8 cellular contexts compared by ENCODE assay signal in genomic region chr17:62628845-62629555, GRCh38. TPM values are rescaled to one million over a fixed set of nuclear protein-coding genes. Genes with fewer than 3 reads are reported as not detected.
DNase-seq lines count a peak whose midpoint lies in the region; TF ChIP-seq lines count a peak whose summit lies in the region.

No MANE protein-coding gene starts in this region.

- H3K79me2 ChIP-seq in GM23248 (ENCODE audit: insufficient read depth): peaks cover 76% of the 10 kb centered on the region

- no peaks in the 10 kb centered on the region for H3K9me3 ChIP-seq in GM23248 (ENCODE audit: low read depth)
- H3K9me3 ChIP-seq in left ventricle myocardium inferior (replicated peaks): no peaks in the 10 kb centered on the region
- no peaks in the 10 kb centered on the region for H3K9me3 ChIP-seq in skeletal muscle tissue (ENCODE audit: control insufficient read depth in 3 of 3, low read length in 3 of 3)

- H3K27me3 Mint-ChIP-seq in activated CD4-positive, alpha-beta memory T cell treated with anti-CD3 and anti-CD28 coated beads for 36 hours: peaks cover 15% of the 10 kb centered on the region

- H3K27ac Mint-ChIP-seq in activated CD4-positive, alpha-beta memory T cell treated with anti-CD3 and anti-CD28 coated beads for 36 hours: no peak overlapping the region

- POLR2A ChIA-PET in activated CD4-positive, alpha-beta memory T cell treated with anti-CD3 and anti-CD28 coated beads for 36 hours (lab: Charles Lee): interaction anchor here (1.1 kb wide), 1 partner anchor 24 kb away, joined by 3 read pairs; no protein-coding TSS in a partner anchor

- WGBS in GM23248 (ENCODE audit: low coverage in 1 of 2, low lambda C conversion rate in 2 of 2, missing lambda C conversion rate in 2 of 2), 2 experiments: 4 to 5% methylated on average over 18 of the region's 18 CpGs

- peak overlapping the region; percentile 88 for H3K4me3 ChIP-seq in GM23248
- H3K4me3 ChIP-seq in left ventricle myocardium inferior: peak overlapping the region; percentile 68
- peak overlapping the region in 2 of 3 donors; percentile 45 to 68 for H3K4me3 ChIP-seq in skeletal muscle tissue (ENCODE audit: low read length in 3 of 3)

- no peaks in the 10 kb centered on the region for H3K9me2 ChIP-seq in GM23248 (ENCODE audit: insufficient read depth)

- H3K27me3 ChIP-seq in GM23248 (replicated peaks; ENCODE audit: insufficient read depth) (no peaks in the 10 kb centered on the region), left ventricle myocardium inferior (ENCODE audit: low read depth) (peaks cover 65% of the 10 kb centered on the region), skeletal muscle tissue (ENCODE audit: control insufficient read depth in 3 of 3, insufficient read depth in 3 of 3, low read length in 3 of 3) (peaks cover 22 to 47% (median 27%) of the 10 kb centered on the region in 3 donors)

- 0 out of 2 replicates have a peak, but pooled peaks cover 4% of the 10 kb centered on the region for H3K36me3 ChIP-seq in GM23248 (ENCODE audit: low read depth)
- no peaks in the 10 kb centered on the region for H3K36me3 ChIP-seq in left ventricle myocardium inferior
- H3K36me3 ChIP-seq in skeletal muscle tissue (ENCODE audit: control insufficient read depth in 3 of 3, insufficient read depth in 3 of 3, low read length in 3 of 3): no peaks in the 10 kb centered on the region

- H3K4me2 ChIP-seq in GM23248 (ENCODE audit: unreplicated experiment): peak overlapping the region; percentile 98

- peak overlapping the region; percentile 98 for H3K27ac ChIP-seq in GM23248
- H3K27ac ChIP-seq in left ventricle myocardium inferior (replicated peaks): peak overlapping the region; percentile 89
- peak overlapping the region; percentile 77 for H3K27ac ChIP-seq in skeletal muscle tissue (ENCODE audit: low read depth, low read length)

- peaks cover 35% of the 10 kb centered on the region for H3K4me1 ChIP-seq in GM23248 (ENCODE audit: insufficient read depth)
- H3K4me1 ChIP-seq in left ventricle myocardium inferior: peaks cover 35% of the 10 kb centered on the region
- H3K4me1 ChIP-seq in skeletal muscle tissue (ENCODE audit: control insufficient read depth in 3 of 3, insufficient read depth in 3 of 3, low read length in 3 of 3): peaks cover 16 to 24% (median 22%) of the 10 kb centered on the region in 3 donors

- CTCF ChIA-PET in activated CD4-positive, alpha-beta memory T cell treated with anti-CD3 and anti-CD28 coated beads for 36 hours (lab: Charles Lee): interaction anchor here (1.1 kb wide), 2 partner anchors 10 to 43 kb away, joined by 3 to 5 read pairs; no protein-coding TSS in a partner anchor

- DNase-seq in GM23248: peak; percentile 76
- DNase-seq in activated CD4-positive, alpha-beta memory T cell treated with anti-CD3 and anti-CD28 coated beads for 36 hours: no peak
- no peak for DNase-seq in left ventricle myocardium inferior
- no peak for DNase-seq in NCI-H187 (lab: John Stamatoyannopoulos, UW)
- DNase-seq in NCI-H524 (lab: John Stamatoyannopoulos, UW): no peak
- no peak for DNase-seq in NCI-H510A treated with DMSO at 0.1 percent for 48 hours (lab: John Stamatoyannopoulos, UW)
- no peak for DNase-seq in cerebellar nuclear complex (lab: John Stamatoyannopoulos, UW)

- peaks cover 15% of the 10 kb centered on the region for H3K4me1 Mint-ChIP-seq in activated CD4-positive, alpha-beta memory T cell treated with anti-CD3 and anti-CD28 coated beads for 36 hours (ENCODE audit: low read depth)

- no peaks in the 10 kb centered on the region; the same call in 1 of the 2 replicates for H4K20me1 ChIP-seq in GM23248 (ENCODE audit: insufficient read depth)

- peak overlapping the region; percentile 95 for H3K9ac ChIP-seq in GM23248
- H3K9ac ChIP-seq in skeletal muscle tissue (ENCODE audit: low read depth in 1 of 3, low read length in 3 of 3): peak overlapping the region in 2 of 3 donors; percentile 33 to 60

- H3K4me3 Mint-ChIP-seq in activated CD4-positive, alpha-beta memory T cell treated with anti-CD3 and anti-CD28 coated beads for 36 hours: peak overlapping the region; percentile 78

- in situ Hi-C loops in GM23248 (cut with MboI): no loop called here

- TF ChIP-seq CTCF in left ventricle myocardium inferior (IDR thresholded peaks at IDR 0.05; ENCODE audit: borderline replicate concordance): no peak

- intact Hi-C loops in activated CD4-positive, alpha-beta memory T cell treated with anti-CD3 and anti-CD28 coated beads for 36 hours (cut with micrococcal nuclease): loop anchor here (2.0 kb wide), 1 partner anchor 24 kb away; no protein-coding TSS in a partner anchor
- intact Hi-C loops in left ventricle myocardium inferior (cut with micrococcal nuclease): no loop called here

- 0 out of 2 replicates have a peak overlapping the region, but pooled peaks have one; percentile 11 for H2AFZ ChIP-seq in GM23248

- no peaks in the 10 kb centered on the region for H3K9me3 Mint-ChIP-seq in activated CD4-positive, alpha-beta memory T cell treated with anti-CD3 and anti-CD28 coated beads for 36 hours

- peaks cover 3% of the 10 kb centered on the region for H3K36me3 Mint-ChIP-seq in activated CD4-positive, alpha-beta memory T cell treated with anti-CD3 and anti-CD28 coated beads for 36 hours

- peaks cover 28% of the 10 kb centered on the region for H3F3A ChIP-seq in GM23248 (ENCODE audit: insufficient read depth)

RNA-seq across cellular contexts. Expression of gene MRC2, which starts 1.5 kb away (rescaled TPM):
- 675 and 756 TPM in 2 replicates for total RNA-seq in GM23248 (2014; rRNA removed; shearing (Covaris generic))
- 221 and 222 TPM in 2 replicates for polyA plus RNA-seq in GM23248 (2016; fragmentation: Nextera tagmentation; extraction: Ambion mirVana)
- total RNA-seq in activated CD4-positive, alpha-beta memory T cell treated with anti-CD3 and anti-CD28 coated beads for 36 hours: 10 to 100 TPM; 11.2 to 12.5 TPM
- total RNA-seq in left ventricle myocardium inferior (22.8 TPM), skeletal muscle tissue (175 TPM)
